36 cellular contexts compared by ENCODE assay signal in genomic region chr1:117215019-117215418, GRCh38. TPM values are rescaled to one million over a fixed set of nuclear protein-coding genes. Genes with fewer than 3 reads are reported as not detected.
"Had no signal": no experiment of that assay in that cellular context is flagged by ENCODE, and none has a peak within 500 bp of the region (broad histone marks: within the 10 kb centered on the region; RNA-seq: fewer than 3 reads in every experiment).

No MANE protein-coding gene starts in this region.

- H3K27me3 ChIP-seq: adrenal gland, ascending aorta, body of pancreas, brain microvascular endothelial cell, breast epithelium had no signal

- DNase-seq: activated effector memory CD4-positive, alpha-beta T cell treated with anti-CD3 and anti-CD28 coated beads, Interleukin-2, amount 50 U/mL, for 16 hours; activated effector memory CD4-positive, alpha-beta T cell treated with Interleukin-2 at 50 U/mL for 16 hours; activated gamma-delta T cell; activated gamma-delta T cell treated with Interleukin-2 at 50 U/mL for 16 hours; activated naive CD4-positive, alpha-beta T cell; activated naive CD4-positive, alpha-beta T cell treated with anti-CD3 and anti-CD28 coated beads for 36 hours; activated naive CD4-positive, alpha-beta T cell treated with anti-CD3 and anti-CD28 coated beads, Interleukin-2, amount 10 ng/mL, durations not matched to agents 7 days and 5 days; activated naive CD4-positive, alpha-beta T cell treated with anti-CD3 and anti-CD28 coated beads, Interleukin-2, amount 50 U/mL, for 16 hours; activated naive CD4-positive, alpha-beta T cell treated with Interleukin-2 at 50 U/mL for 16 hours; activated naive CD8-positive, alpha-beta T cell treated with anti-CD3 and anti-CD28 coated beads for 36 hours; activated naive CD8-positive, alpha-beta T cell treated with anti-CD3 and anti-CD28 coated beads, Interleukin-2, amount 10 ng/mL, durations not matched to agents 7 days and 5 days; activated naive CD8-positive, alpha-beta T cell treated with anti-CD3 and anti-CD28 coated beads, Interleukin-2, amount 50 U/mL, for 24 hours; activated T-cell treated with anti-CD3 and anti-CD28 coated beads, Interleukin-2, amount 50 U/mL, for 1 hour; activated T-cell treated with anti-CD3 and anti-CD28 coated beads, Interleukin-2, amount 50 U/mL, for 24 hours; activated T-cell treated with anti-CD3 and anti-CD28 coated beads, Interleukin-2, amount 50 U/mL, for 4 hours; activated T-cell treated with anti-CD3 and anti-CD28 coated beads, Interleukin-2, amount 50 U/mL, for 48 hours; activated T-cell treated with anti-CD3 and anti-CD28 coated beads, Interleukin-2, amount 50 U/mL, for 72 hours; adrenal gland; amniotic stem cell; amygdala; anterior cingulate cortex; aorta; body of pancreas; brain microvascular endothelial cell; central memory CD4-positive, alpha-beta T cell had no signal

- ATAC-seq: activated naive CD4-positive, alpha-beta T cell treated with anti-CD3 and anti-CD28 coated beads, Interleukin-2, amount 50 U/mL, for 72 hours; activated naive CD8-positive, alpha-beta T cell treated with anti-CD3 and anti-CD28 coated beads, Interleukin-2, amount 50 U/mL, for 24 hours; activated T-cell treated with anti-CD3 and anti-CD28 coated beads, Interleukin-2, amount 50 U/mL, for 4 hours; activated T-cell treated with anti-CD3 and anti-CD28 coated beads, Interleukin-2, amount 50 U/mL, for 72 hours; activated T-helper 17 cell treated with anti-CD3 and anti-CD28 coated beads, Interleukin-2, amount 50 U/mL, for 72 hours; body of pancreas had no signal

- H3K27ac ChIP-seq: adrenal gland, ascending aorta, body of pancreas, brain microvascular endothelial cell, cardiac muscle cell had no signal

- FAIRE-seq: astrocyte, bronchial epithelial cell had no signal

- H3K9me3 ChIP-seq: adrenal gland, ascending aorta, body of pancreas had no signal

- H3K4me3 ChIP-seq: adrenal gland, ascending aorta, body of pancreas, breast epithelium, cardiac muscle cell had no signal

- H3K36me3 ChIP-seq: adrenal gland, ascending aorta, brain microvascular endothelial cell, breast epithelium, cardiac muscle cell had no signal

- H3K4me1 ChIP-seq: adrenal gland, ascending aorta, breast epithelium had no signal

RNA-seq across cellular contexts. Expression of gene VTCN1, which starts 4.3 kb away (rescaled TPM):
- total RNA-seq: activated naive CD4-positive, alpha-beta T cell treated with anti-CD3 and anti-CD28 coated beads for 36 hours; activated naive CD4-positive, alpha-beta T cell treated with anti-CD3 and anti-CD28 coated beads, Interleukin-2, amount 50 U/mL, for 72 hours; activated naive CD8-positive, alpha-beta T cell treated with anti-CD3 and anti-CD28 coated beads for 36 hours; activated naive CD8-positive, alpha-beta T cell treated with anti-CD3 and anti-CD28 coated beads, Interleukin-2, amount 10 ng/mL, durations not matched to agents 7 days and 5 days; activated T-cell treated with anti-CD3 and anti-CD28 coated beads, Interleukin-2, amount 50 U/mL, for 4 hours; activated T-cell treated with anti-CD3 and anti-CD28 coated beads, Interleukin-2, amount 50 U/mL, for 72 hours; activated T-helper 1 cell treated with anti-CD3 and anti-CD28 coated beads, Interleukin-12 subunit alpha, Interleukin-12 subunit beta, Interleukin-2, Interleukin-4 antibody, amounts not matched to agents 30 ng/mL and 10 ng/mL and 1 ng/mL, durations not matched to agents 14 hours and 24 hours and 36 hours; activated T-helper 17 cell treated with anti-CD3 and anti-CD28 coated beads, Interleukin-2, amount 50 U/mL, for 72 hours; activated T-helper 2 cell treated with anti-CD3 and anti-CD28 coated beads, Interferon-gamma antibody, Interleukin-2, Interleukin-4, amounts not matched to agents 10 μg/mL and 5 μg/mL and 100 μg/mL, durations not matched to agents 14 hours and 24 hours and 36 hours; adrenal gland; ascending aorta; cardiac muscle cell; cardiac septum; chondrocyte had no signal
- polyA plus RNA-seq: adrenal gland had no signal
